Comparison of ENCODE assay signal across 12 cellular contexts in the genomic region with DNA sequence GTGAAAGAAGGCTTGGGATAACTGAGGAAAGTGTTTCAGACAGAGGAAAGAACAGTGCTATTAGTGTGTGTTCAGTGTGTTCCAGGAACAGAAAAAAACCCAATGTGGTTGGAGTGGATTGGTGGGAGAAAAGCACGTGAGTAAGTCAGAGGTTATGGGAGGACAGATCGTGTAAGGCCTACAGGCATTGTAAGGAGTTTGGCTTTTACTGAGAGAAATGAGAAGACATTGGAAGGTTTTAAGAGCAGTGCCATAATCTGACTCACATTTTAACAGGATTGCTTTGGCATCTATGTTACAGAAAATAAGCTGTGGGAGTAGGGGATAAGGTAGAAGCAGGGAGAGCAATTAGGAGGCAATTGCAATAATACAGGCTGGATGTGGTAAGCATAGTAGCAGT. TPM values are rescaled to one million over a fixed set of nuclear protein-coding genes. Genes with fewer than 3 reads are reported as not detected.
DNase-seq lines count a peak whose midpoint lies in the region; ATAC-seq and TF ChIP-seq lines count a peak whose summit lies in the region.
"Had no signal": no experiment of that assay in that cellular context is flagged by ENCODE, and none has a peak within 500 bp of the region (broad histone marks: within the 10 kb centered on the region; RNA-seq: fewer than 3 reads in every experiment).

No MANE protein-coding gene starts in this region.

- peaks cover 37% of the 10 kb centered on the region for H3K36me3 Mint-ChIP-seq in T-helper 1 cell treated with Interleukin-12 subunit alpha and Interleukin-12 subunit beta and Interleukin-4 antibody, amounts not matched to agents 30 μg/mL and 1 μg/mL, for 36 hours (ENCODE audit: low read depth)
- H3K36me3 Mint-ChIP-seq in activated CD4-positive, alpha-beta memory T cell treated with anti-CD3 and anti-CD28 coated beads for 36 hours, result peaks cover 39% of the 10 kb centered on the region

- no peaks in the 10 kb centered on the region for H3K9me3 Mint-ChIP-seq in T-helper 1 cell treated with Interleukin-12 subunit alpha and Interleukin-12 subunit beta and Interleukin-4 antibody, amounts not matched to agents 30 μg/mL and 1 μg/mL, for 36 hours
- no peaks in the 10 kb centered on the region for H3K9me3 Mint-ChIP-seq in activated CD4-positive, alpha-beta memory T cell treated with anti-CD3 and anti-CD28 coated beads for 36 hours

- CTCF ChIA-PET in activated CD4-positive, alpha-beta memory T cell treated with anti-CD3 and anti-CD28 coated beads for 36 hours (lab: Charles Lee), result interaction anchor here (1.7 to 5.5 kb wide), 2 partner anchors 23 to 55 kb away, joined by 8 to 57 read pairs; partner anchors contain the start of gene APOBEC4

- peaks cover 30% of the 10 kb centered on the region for H3K4me1 Mint-ChIP-seq in T-helper 1 cell treated with Interleukin-12 subunit alpha and Interleukin-12 subunit beta and Interleukin-4 antibody, amounts not matched to agents 30 μg/mL and 1 μg/mL, for 36 hours (ENCODE audit: low read depth)
- peaks cover 43% of the 10 kb centered on the region for H3K4me1 Mint-ChIP-seq in activated CD4-positive, alpha-beta memory T cell treated with anti-CD3 and anti-CD28 coated beads for 36 hours (ENCODE audit: low read depth)

- no peak for TF ChIP-seq POLR2A in gastroesophageal sphincter (IDR thresholded peaks at IDR 0.05)

- peak overlapping the region; percentile 32 for H3K27ac Mint-ChIP-seq in T-helper 1 cell treated with Interleukin-12 subunit alpha and Interleukin-12 subunit beta and Interleukin-4 antibody, amounts not matched to agents 30 μg/mL and 1 μg/mL, for 36 hours
- H3K27ac Mint-ChIP-seq in activated CD4-positive, alpha-beta memory T cell treated with anti-CD3 and anti-CD28 coated beads for 36 hours, result peak overlapping the region; percentile 55

- DNase-seq in T-helper 1 cell (no peak), stromal cell of bone marrow (ENCODE audit: low read depth) (peak; percentile 63), 8988T (no peak)
- no peak for DNase-seq in activated CD4-positive, alpha-beta memory T cell treated with anti-CD3 and anti-CD28 coated beads for 36 hours
- no peak for DNase-seq in central memory CD4-positive, alpha-beta T cell
- DNase-seq: ACHN, pancreas had no signal

- ATAC-seq in gastroesophageal sphincter (no peak), GM21447 (IDR thresholded peaks at IDR 0.05; ENCODE audit: unreplicated experiment) (no peak)
- ATAC-seq: pancreas had no signal

- no peaks in the 10 kb centered on the region for H3K9me3 ChIP-seq in gastroesophageal sphincter
- H3K9me3 ChIP-seq: pancreas had no signal

- no peak for TF ChIP-seq EP300 in gastroesophageal sphincter (IDR thresholded peaks at IDR 0.05)

- no peak for TF ChIP-seq CTCF in gastroesophageal sphincter (IDR thresholded peaks at IDR 0.05)

- POLR2A ChIA-PET in activated CD4-positive, alpha-beta memory T cell treated with anti-CD3 and anti-CD28 coated beads for 36 hours (lab: Charles Lee), result no interaction called here

- H3K4me3 ChIP-seq in gastroesophageal sphincter, result peak overlapping the region; percentile 12 to 76
- H3K4me3 ChIP-seq: pancreas had no signal

- no peaks in the 10 kb centered on the region for H3K27me3 ChIP-seq in gastroesophageal sphincter
- H3K27me3 ChIP-seq: pancreas had no signal

- peak overlapping the region; percentile 2 to 96 (median 94) for H3K27ac ChIP-seq in gastroesophageal sphincter
- H3K27ac ChIP-seq: pancreas had no signal

- intact Hi-C loops in activated CD4-positive, alpha-beta memory T cell treated with anti-CD3 and anti-CD28 coated beads for 36 hours (cut with micrococcal nuclease), result loop anchor here (10.0 kb wide), 3 partner anchors 534 to 1524 kb away; partner anchors contain the start of genes EDEM3, SWT1 and TRMT1L

- 6 to 20% methylated on average over 2 of the region's 2 CpGs for WGBS in gastroesophageal sphincter (ENCODE audit: low coverage in 1 of 2), 2 donors

- H3K36me3 ChIP-seq in gastroesophageal sphincter, result peaks cover 0 to 41% of the 10 kb centered on the region in 2 donors

- no peaks in the 10 kb centered on the region for H3K27me3 Mint-ChIP-seq in T-helper 1 cell treated with Interleukin-12 subunit alpha and Interleukin-12 subunit beta and Interleukin-4 antibody, amounts not matched to agents 30 μg/mL and 1 μg/mL, for 36 hours (ENCODE audit: low read depth)
- H3K27me3 Mint-ChIP-seq in activated CD4-positive, alpha-beta memory T cell treated with anti-CD3 and anti-CD28 coated beads for 36 hours, result no peaks in the 10 kb centered on the region

- peaks cover 17 to 77% (median 23%) of the 10 kb centered on the region in 3 donors for H3K4me1 ChIP-seq in gastroesophageal sphincter

- H3K4me3 Mint-ChIP-seq in T-helper 1 cell treated with Interleukin-12 subunit alpha and Interleukin-12 subunit beta and Interleukin-4 antibody, amounts not matched to agents 30 μg/mL and 1 μg/mL, for 36 hours, result peak overlapping the region; percentile 46
- peak overlapping the region; percentile 48 for H3K4me3 Mint-ChIP-seq in activated CD4-positive, alpha-beta memory T cell treated with anti-CD3 and anti-CD28 coated beads for 36 hours

RNA-seq across cellular contexts. Expression of gene ARPC5, which starts 4.8 kb away (rescaled TPM):
- 100 to 1,000 TPM; 158 to 161 TPM for total RNA-seq in activated CD4-positive, alpha-beta memory T cell treated with anti-CD3 and anti-CD28 coated beads for 36 hours
- total RNA-seq in gastroesophageal sphincter, result 100 to 1,000 TPM in 2 of 4 donors, 10 to 100 TPM in 2; 66.8 to 154 (median 87.5) TPM

RNA-seq across cellular contexts. Expression of gene APOBEC4, which starts 22.4 kb away (rescaled TPM):
- not detected for total RNA-seq in activated CD4-positive, alpha-beta memory T cell treated with anti-CD3 and anti-CD28 coated beads for 36 hours
- total RNA-seq in gastroesophageal sphincter, result not detected
- total RNA-seq: glomerular endothelial cell, pancreas, subcutaneous adipose tissue had no signal

RNA-seq across cellular contexts. Expression of gene NCF2, which starts 40.5 kb away (rescaled TPM):
- 1 to 10 TPM; 6.6 to 7.7 TPM for total RNA-seq in activated CD4-positive, alpha-beta memory T cell treated with anti-CD3 and anti-CD28 coated beads for 36 hours
- total RNA-seq in gastroesophageal sphincter, result 10 to 100 TPM in 2 of 4 donors, 1 to 10 TPM in 2; 3.7 to 22.0 (median 13.8) TPM
